In genomic region chr12:58920102-58920955, GRCh38 we compare ENCODE assay signal across 8 cellular contexts. TPM values are rescaled to one million over a fixed set of nuclear protein-coding genes. Genes with fewer than 3 reads are reported as not detected.
DNase-seq lines count a peak whose midpoint lies in the region; ATAC-seq and TF ChIP-seq lines count a peak whose summit lies in the region.

TSS of gene LRIG3 (minus strand) at chr12:58920504. CDS start at chr12:58920235, 269 bp downstream.

- H3K4me1 ChIP-seq in HUES48 (ENCODE audit: control insufficient read depth, insufficient read depth, low read length) (peaks cover 43% of the 10 kb centered on the region), SJCRH30 (peaks cover 11% of the 10 kb centered on the region)

- intact Hi-C loops in left colon (cut with DNase I, micrococcal nuclease): no loop called here
- intact Hi-C loops in CD4-positive, alpha-beta T cell (cut with DNase I, micrococcal nuclease): no loop called here

- H3K27ac ChIP-seq in HUES48 (ENCODE audit: low read depth, low read length): peak within 1 kb of the TSS; percentile 87
- H3K27ac ChIP-seq in SJCRH30: peak within 1 kb of the TSS; percentile 81
- H3K27ac ChIP-seq in CD4-positive, alpha-beta T cell (ENCODE audit: low read depth, low read length): no peak within 1 kb of the TSS

- peak within 1 kb of the TSS; percentile 82 for H3K4me3 ChIP-seq in HUES48 (ENCODE audit: low read depth, low read length)
- H3K4me3 ChIP-seq in SJCRH30: peak within 1 kb of the TSS; percentile 72

- H3K36me3 ChIP-seq in HUES48 (ENCODE audit: control insufficient read depth, insufficient read depth, low read length) (no peaks in the 10 kb centered on the region), SJCRH30 (peaks cover 2% of the 10 kb centered on the region; the same call in 1 of the 2 replicates)

- H3K9me3 ChIP-seq in HUES48 (ENCODE audit: control insufficient read depth, insufficient read depth, low read length): no peaks in the 10 kb centered on the region
- H3K9me3 ChIP-seq in SJCRH30 (replicated peaks): no peaks in the 10 kb centered on the region
- no peaks in the 10 kb centered on the region for H3K9me3 ChIP-seq in CD4-positive, alpha-beta T cell (ENCODE audit: control insufficient read depth, low read length)

- H3K27ac Mint-ChIP-seq in stimulated activated effector memory CD8-positive, alpha-beta T cell treated with anti-CD3 and anti-CD28 coated beads, Interleukin-12 subunit alpha, Interleukin-12 subunit beta, amount 100 ng/mL, for 72 hours: no peak within 1 kb of the TSS
- H3K27ac Mint-ChIP-seq in CD4-positive, alpha-beta T cell: no peak within 1 kb of the TSS

- H3K27me3 ChIP-seq in HUES48 (ENCODE audit: control insufficient read depth, insufficient read depth, low read length) (peaks cover 21% of the 10 kb centered on the region), SJCRH30 (no peaks in the 10 kb centered on the region)
- peaks cover 31% of the 10 kb centered on the region for H3K27me3 ChIP-seq in CD4-positive, alpha-beta T cell (ENCODE audit: control insufficient read depth, insufficient read depth, low read length)

- H3K4me1 Mint-ChIP-seq in stimulated activated effector memory CD8-positive, alpha-beta T cell treated with anti-CD3 and anti-CD28 coated beads, Interleukin-12 subunit alpha, Interleukin-12 subunit beta, amount 100 ng/mL, for 72 hours: no peaks in the 10 kb centered on the region
- H3K4me1 Mint-ChIP-seq in CD4-positive, alpha-beta T cell (ENCODE audit: low read depth): no peaks in the 10 kb centered on the region

- peaks cover 2% of the 10 kb centered on the region for H3K9me3 Mint-ChIP-seq in stimulated activated effector memory CD8-positive, alpha-beta T cell treated with anti-CD3 and anti-CD28 coated beads, Interleukin-12 subunit alpha, Interleukin-12 subunit beta, amount 100 ng/mL, for 72 hours
- no peaks in the 10 kb centered on the region for H3K9me3 Mint-ChIP-seq in CD4-positive, alpha-beta T cell

- H3K4me3 Mint-ChIP-seq in stimulated activated effector memory CD8-positive, alpha-beta T cell treated with anti-CD3 and anti-CD28 coated beads, Interleukin-12 subunit alpha, Interleukin-12 subunit beta, amount 100 ng/mL, for 72 hours: peak within 1 kb of the TSS; percentile 34
- no peak within 1 kb of the TSS for H3K4me3 Mint-ChIP-seq in CD4-positive, alpha-beta T cell

- peak; percentile 76 for DNase-seq in GM10248 (ENCODE audit: extremely low spot score)
- peak; percentile 92 to 94 for DNase-seq in SJCRH30
- DNase-seq in dermis blood vessel endothelial cell: peak; percentile 97
- peak; percentile 90 for DNase-seq in left colon
- no peak for DNase-seq in stimulated activated effector memory CD8-positive, alpha-beta T cell treated with anti-CD3 and anti-CD28 coated beads, Interleukin-12 subunit alpha, Interleukin-12 subunit beta, amount 100 ng/mL, for 72 hours (ENCODE audit: low spot score in 2 of 2)
- no peak for DNase-seq in CD4-positive, alpha-beta T cell

- peak within 1 kb of the TSS; percentile 71 for H3K9ac ChIP-seq in HUES48 (ENCODE audit: low read depth, low read length)

- CTCF ChIA-PET in GM10248 (lab: Yijun Ruan, JAX): interaction anchor here (1.0 to 1.4 kb wide), 3 partner anchors 35 to 193 kb away, joined by 3 read pairs; no protein-coding TSS in a partner anchor
- CTCF ChIA-PET in CD4-positive, alpha-beta T cell (lab: Charles Lee): no interaction called here

- H3K27me3 Mint-ChIP-seq in CD4-positive, alpha-beta T cell: peaks cover 45% of the 10 kb centered on the region

- POLR2A ChIA-PET in GM10248 (lab: Yijun Ruan, JAX): no interaction called here
- POLR2A ChIA-PET in CD4-positive, alpha-beta T cell (lab: Charles Lee): no interaction called here

- TF ChIP-seq CTCF in GM10248 (IDR thresholded peaks at IDR 0.05; ENCODE audit: control extremely low read depth, extremely low read depth, low read depth, missing control alignments): no peak
- TF ChIP-seq CTCF in CD4-positive, alpha-beta T cell (IDR thresholded peaks at IDR 0.05): no peak

- no peaks in the 10 kb centered on the region for H3K36me3 Mint-ChIP-seq in stimulated activated effector memory CD8-positive, alpha-beta T cell treated with anti-CD3 and anti-CD28 coated beads, Interleukin-12 subunit alpha, Interleukin-12 subunit beta, amount 100 ng/mL, for 72 hours
- H3K36me3 Mint-ChIP-seq in CD4-positive, alpha-beta T cell (ENCODE audit: low read depth): no peaks in the 10 kb centered on the region

- ATAC-seq in GM21717 (IDR thresholded peaks at IDR 0.05; ENCODE audit: unreplicated experiment) (peak; percentile 75), left colon (peak; percentile 75)
- ATAC-seq in stimulated activated effector memory CD8-positive, alpha-beta T cell treated with anti-CD3 and anti-CD28 coated beads, Interleukin-12 subunit alpha, Interleukin-12 subunit beta, amount 100 ng/mL, for 72 hours: peak; percentile 31
- no peak for ATAC-seq in CD4-positive, alpha-beta T cell (ENCODE audit: poor library complexity)

RNA-seq across cellular contexts. Expression of gene LRIG3, which starts in this region (rescaled TPM):
- total RNA-seq in SJCRH30 (2014; rRNA removed; shearing (Covaris generic)): 129 and 150 TPM in 2 replicates
- total RNA-seq in dermis blood vessel endothelial cell (28.9 and 39.8 TPM in 2 replicates), left colon (10 to 100 TPM; 71.5 to 83.4 TPM)
- not detected for total RNA-seq in CD4-positive, alpha-beta T cell

Comparison
In these comparisons a context has a peak if more than half of its experiments do, and no peak if none do; other contexts are left out.
1. RNA of gene LRIG3 (total RNA-seq): 129 to 150 TPM in SJCRH30, 71.5 to 83.4 TPM in left colon and 28.9 to 39.8 TPM in dermis blood vessel endothelial cell; not detected in CD4-positive, alpha-beta T cell; every median in the first group is over 10 times any median in the second.
2. DNase-seq: peak in GM10248 (single experiment), SJCRH30 (2 of 2), dermis blood vessel endothelial cell (single experiment) and left colon (2 of 2); none in stimulated activated effector memory CD8-positive, alpha-beta T cell treated with anti-CD3 and anti-CD28 coated beads, Interleukin-12 subunit alpha, Interleukin-12 subunit beta, amount 100 ng/mL, for 72 hours (0 of 2) and CD4-positive, alpha-beta T cell (0 of 10).